In genomic region chr14:50321009-50321660, GRCh38 we compare ENCODE assay signal across 8 cellular contexts. TPM values are rescaled to one million over a fixed set of nuclear protein-coding genes. Genes with fewer than 3 reads are reported as not detected.
A peak's percentile ranks its signal among the peaks of the same experiment; 100 is the strongest.
DNase-seq lines count a peak whose midpoint lies in the region; ATAC-seq, FAIRE-seq and TF ChIP-seq lines count a peak whose summit lies in the region.

No MANE protein-coding gene starts in this region.

- no peak for TF ChIP-seq POLR2A in HepG2 (IDR thresholded peaks at IDR 0.05; ENCODE audit: insufficient read depth in 1 of 2, low read depth in 2 of 2, low read length in 2 of 2)

- H3K4me1 Mint-ChIP-seq in WTC11: 0 out of 2 replicates have a peak, but pooled peaks cover 3% of the 10 kb centered on the region

- peak; percentile 94 for DNase-seq in Ammon's horn (ENCODE audit: low spot score)
- DNase-seq in NCI-H2196 treated with DMSO at 0.1 percent for 48 hours (lab: John Stamatoyannopoulos, UW; ENCODE audit: unreplicated experiment): peak; percentile 74
- DNase-seq in WTC11 (ENCODE audit: low spot score): peak; percentile 47
- peak; percentile 89 for DNase-seq in cerebellar cortex (ENCODE audit: low spot score)
- peak; percentile 68 for DNase-seq in HepG2 (ENCODE audit: low spot score)
- peak; percentile 16 to 73 for DNase-seq in stimulated activated CD4-positive, alpha-beta T cell treated with anti-CD3 and anti-CD28 coated beads, Interleukin-4, amount 100 ng/mL, for 4 hours

- peak; percentile 34; the same call in 1 of the 2 replicates for TF ChIP-seq RAD21 in HepG2 (CRISPR knock-in tag; IDR thresholded peaks at IDR 0.05)

- 22% methylated on average over 9 of the region's 9 CpGs for WGBS in HepG2 (ENCODE audit: low lambda C conversion rate)

- peaks cover 10% of the 10 kb centered on the region for H3K4me1 ChIP-seq in HepG2 (ENCODE audit: insufficient read depth, low read length)

- POLR2A ChIA-PET in WTC11 (lab: Charles Lee) (no interaction called here), HepG2 (lab: Yijun Ruan, JAX) (interaction anchor here (0.6 to 2.2 kb wide), 5 partner anchors 9 to 207 kb away, joined by 3 to 19 read pairs (median 3); partner anchors contain the start of genes CDKL1, DMAC2L and L2HGDH)

- H3K36me3 ChIP-seq in HepG2 (replicated peaks in 1 of 2; ENCODE audit: control insufficient read depth in 1 of 2, insufficient read depth in 2 of 2, low read length in 2 of 2): peaks cover 1 to 22% of the 10 kb centered on the region in 2 experiments; a peak in 3 of 5 replicates

- no peak overlapping the region for H3K27ac Mint-ChIP-seq in WTC11

- in situ Hi-C loops in HepG2 (cut with HindIII; ENCODE audit: extremely low pct_ligation_motif_present, low pct_unique_long_range_greater_than_20kb): loop anchor here (5.0 kb wide), 1 partner anchor 206 kb away; no protein-coding TSS in a partner anchor

- no peak overlapping the region for H3K4me3 Mint-ChIP-seq in WTC11

- FAIRE-seq in HepG2 (lab: Jason Lieb, UNC): peak; percentile 98

- H3K4me3 ChIP-seq in HepG2 (replicated peaks in 1 of 3; ENCODE audit: insufficient read depth in 1 of 3, low read depth in 2 of 3, low read length in 3 of 3): no peak overlapping the region

- TF ChIP-seq CTCF in WTC11 (IDR thresholded peaks at IDR 0.05) (peak; percentile 41), HepG2 (CRISPR knock-in tag; IDR thresholded peaks at IDR 0.05) (peak; percentile 89)

- H2AFZ ChIP-seq in HepG2 (ENCODE audit: low read length): no peak overlapping the region

- no peaks in the 10 kb centered on the region for H3K9me3 ChIP-seq in HepG2 (ENCODE audit: low read length)

- no peaks in the 10 kb centered on the region for H3K27me3 Mint-ChIP-seq in WTC11 (ENCODE audit: low read depth)

- ATAC-seq in GM18873 (IDR thresholded peaks at IDR 0.05; ENCODE audit: low FRiP score, unreplicated experiment) (peak; percentile 84), HG03135 (IDR thresholded peaks at IDR 0.05; ENCODE audit: unreplicated experiment) (peak; percentile 83), WTC11 (peak; percentile 98), HepG2 (peak; percentile 96)

- CTCF ChIA-PET in WTC11 (lab: Charles Lee): interaction anchor here (0.6 to 2.5 kb wide), 37 partner anchors 8 to 562 kb away, joined by 3 to 24 read pairs (median 3); partner anchors contain the start of genes DMAC2L, L2HGDH and MAP4K5
- CTCF ChIA-PET in HepG2 (lab: Yijun Ruan, JAX; ENCODE audit: low intra/inter-chr PET ratio, low total read pairs): interaction anchor here (1.1 to 2.2 kb wide), 2 partner anchors 211 to 457 kb away, joined by 3 to 44 read pairs; partner anchors contain the start of gene MAP4K5

- BruUV-seq in HepG2 (replicated peaks; lab: Mats Ljungman, UMichigan): no TSS peak

- H3K9ac ChIP-seq in HepG2 (ENCODE audit: insufficient read depth, low read depth, low read length): no peak overlapping the region

- no peak overlapping the region for H3K27ac ChIP-seq in HepG2 (ENCODE audit: extremely low read length, insufficient read depth, low read length)

- intact Hi-C loops in HepG2 (cut with micrococcal nuclease; ENCODE audit: unreplicated experiment): loop anchor here (1.0 to 5.0 kb wide), 2 partner anchors 76 to 211 kb away; partner anchors contain the start of genes CDKL1 and MAP4K5

- 0 out of 2 replicates have a peak, but pooled peaks cover 5% of the 10 kb centered on the region for H4K20me1 ChIP-seq in HepG2 (ENCODE audit: insufficient read depth, low read length)

- H3K9me3 Mint-ChIP-seq in WTC11: peaks cover 2% of the 10 kb centered on the region

- peak overlapping the region; percentile 11 for H3K4me2 ChIP-seq in HepG2 (ENCODE audit: low read depth, low read length)

- H3K27me3 ChIP-seq in HepG2 (ENCODE audit: control insufficient read depth in 1 of 2, insufficient read depth in 2 of 2, low read length in 2 of 2): no peaks in the 10 kb centered on the region

- peaks cover 16% of the 10 kb centered on the region for H3K36me3 Mint-ChIP-seq in WTC11

- peaks cover 18% of the 10 kb centered on the region for H3K79me2 ChIP-seq in HepG2 (ENCODE audit: insufficient read depth, low read length)

- no peak for TF ChIP-seq EP300 in HepG2 (IDR thresholded peaks at IDR 0.05; ENCODE audit: low read depth in 2 of 2, low read length in 2 of 2)
- TF ChIP-seq EP300 in HepG2 (CRISPR knock-in tag; IDR thresholded peaks at IDR 0.05; ENCODE audit: borderline replicate concordance): no peak

TF ChIP-seq in WTC11, 78 proteins besides CTCF, POLR2A, EP300 and RAD21 (continues in another document):
- no peak for TF ChIP-seq ZNF317 (CRISPR knock-in tag; IDR thresholded peaks at IDR 0.05; ENCODE audit: borderline replicate concordance, low read depth)
- TF ChIP-seq E2F4 (CRISPR knock-in tag; IDR thresholded peaks at IDR 0.05; ENCODE audit: borderline replicate concordance, low read depth): no peak
- no peak for TF ChIP-seq NFATC4 (CRISPR knock-in tag; IDR thresholded peaks at IDR 0.05)

TF ChIP-seq in HepG2, 621 proteins besides CTCF, POLR2A, EP300 and RAD21 (continues in another document):
- TF ChIP-seq SAP130 (CRISPR knock-in tag; IDR thresholded peaks at IDR 0.05; ENCODE audit: low read depth): peak; percentile 44
- peak; percentile 37; the same call in 1 of the 2 replicates for TF ChIP-seq KMT2A (CRISPR knock-in tag; IDR thresholded peaks at IDR 0.05)
- no peak for TF ChIP-seq PTBP1 (IDR thresholded peaks at IDR 0.05; ENCODE audit: low read depth, low read length, poor library complexity, severe bottlenecking)
- TF ChIP-seq ZFP41 (CRISPR knock-in tag; IDR thresholded peaks at IDR 0.05; ENCODE audit: borderline replicate concordance): no peak
- TF ChIP-seq KDM4B (CRISPR knock-in tag; IDR thresholded peaks at IDR 0.05): peak; percentile 15; the same call in 1 of the 2 replicates
- no peak for TF ChIP-seq ZNF775 (CRISPR knock-in tag; IDR thresholded peaks at IDR 0.05; ENCODE audit: borderline replicate concordance)
- no peak for TF ChIP-seq ATF1 (CRISPR knock-in tag; IDR thresholded peaks at IDR 0.05)

RNA-seq across cellular contexts. Expression of gene DMAC2L, which starts 9.0 kb away (rescaled TPM):
- total RNA-seq in WTC11 (2021) (14.0 to 17.7 TPM (median 16.4 TPM) in 3 replicates), HepG2 (2016; rRNA removed; fragmentation: Illumina TruSeq; extraction: Trizol) (19.4 and 27.4 TPM in 2 replicates)
- 10.3 and 11.7 TPM in 2 replicates for total RNA-seq in HepG2 (2016; cell fraction: cytosol; rRNA removed; fragmentation: Illumina TruSeq; extraction: Trizol; ENCODE audit: low read depth)
- total RNA-seq in HepG2 (2016; cell fraction: insoluble cytoplasmic fraction; rRNA removed; fragmentation: Illumina TruSeq; extraction: Trizol): 23.4 and 25.5 TPM in 2 replicates
- 16.0 and 17.6 TPM in 2 replicates for total RNA-seq in HepG2 (2016; cell fraction: membrane; rRNA removed; fragmentation: Illumina TruSeq; extraction: Trizol)
- total RNA-seq in HepG2 (2016; cell fraction: nucleus; rRNA removed; fragmentation: Illumina TruSeq; extraction: Trizol): 13.5 and 14.7 TPM in 2 replicates
- 14.6 and 23.2 TPM in 2 replicates for polyA plus RNA-seq in HepG2 (2011; rRNA removed)
- polyA plus RNA-seq in HepG2 (2011; cell fraction: cytosol; rRNA removed): 21.5 and 25.4 TPM in 2 replicates
- 10.4 and 12.7 TPM in 2 replicates for polyA plus RNA-seq in HepG2 (2011; cell fraction: nucleus; rRNA removed)
- 13.8 and 15.5 TPM in 2 replicates for polyA plus RNA-seq in HepG2 (2012)
- polyA plus RNA-seq in HepG2 (2016; cell fraction: cytosol; fragmentation: Illumina TruSeq; extraction: Trizol; ENCODE audit: low read depth): 14.1 and 16.6 TPM in 2 replicates
- polyA plus RNA-seq in HepG2 (2016; cell fraction: insoluble cytoplasmic fraction; fragmentation: Illumina TruSeq; extraction: Trizol; ENCODE audit: low read depth): 30.2 and 31.0 TPM in 2 replicates
- 14.7 and 20.0 TPM in 2 replicates for polyA plus RNA-seq in HepG2 (2016; cell fraction: membrane; fragmentation: Illumina TruSeq; extraction: Trizol; ENCODE audit: low read depth)
- 15.0 and 25.9 TPM in 2 replicates for polyA plus RNA-seq in HepG2 (2016; cell fraction: nucleus; fragmentation: Illumina TruSeq; extraction: Trizol; ENCODE audit: insufficient read depth, low read depth)
- polyA minus RNA-seq in HepG2 (2011; rRNA and poly(A)+ RNA removed; ENCODE audit: low replicate concordance): 13.6 and 16.5 TPM in 2 replicates
- polyA minus RNA-seq in HepG2 (2011; cell fraction: cytosol; rRNA and poly(A)+ RNA removed): 8.0 and 8.6 TPM in 2 replicates
- 20.9 and 26.0 TPM in 2 replicates for polyA minus RNA-seq in HepG2 (2011; cell fraction: nucleus; rRNA and poly(A)+ RNA removed)

RNA-seq across cellular contexts. Expression of gene L2HGDH, which starts 9.1 kb away (rescaled TPM):
- 23.9 to 26.7 TPM (median 24.0 TPM) in 3 replicates for total RNA-seq in WTC11 (2021)
- total RNA-seq in HepG2 (2016; rRNA removed; fragmentation: Illumina TruSeq; extraction: Trizol): 5.0 and 7.4 TPM in 2 replicates
- 10.4 and 10.5 TPM in 2 replicates for total RNA-seq in HepG2 (2016; cell fraction: cytosol; rRNA removed; fragmentation: Illumina TruSeq; extraction: Trizol; ENCODE audit: low read depth)
- total RNA-seq in HepG2 (2016; cell fraction: insoluble cytoplasmic fraction; rRNA removed; fragmentation: Illumina TruSeq; extraction: Trizol): 4.9 and 8.4 TPM in 2 replicates
- 6.0 and 6.4 TPM in 2 replicates for total RNA-seq in HepG2 (2016; cell fraction: membrane; rRNA removed; fragmentation: Illumina TruSeq; extraction: Trizol)
- 3.4 and 4.9 TPM in 2 replicates for total RNA-seq in HepG2 (2016; cell fraction: nucleus; rRNA removed; fragmentation: Illumina TruSeq; extraction: Trizol)
- 2.3 and 3.3 TPM in 2 replicates for polyA plus RNA-seq in HepG2 (2011; rRNA removed)
- 2.1 and 2.6 TPM in 2 replicates for polyA plus RNA-seq in HepG2 (2011; cell fraction: cytosol; rRNA removed)
- 1.1 and 1.7 TPM in 2 replicates for polyA plus RNA-seq in HepG2 (2011; cell fraction: nucleus; rRNA removed)
- 2.5 and 3.4 TPM in 2 replicates for polyA plus RNA-seq in HepG2 (2012)
- polyA plus RNA-seq in HepG2 (2016; cell fraction: cytosol; fragmentation: Illumina TruSeq; extraction: Trizol; ENCODE audit: low read depth): 0.43 and 0.51 TPM in 2 replicates
- polyA plus RNA-seq in HepG2 (2016; cell fraction: insoluble cytoplasmic fraction; fragmentation: Illumina TruSeq; extraction: Trizol; ENCODE audit: low read depth): 5.4 and 6.1 TPM in 2 replicates
- 0.57 and 0.84 TPM in 2 replicates for polyA plus RNA-seq in HepG2 (2016; cell fraction: membrane; fragmentation: Illumina TruSeq; extraction: Trizol; ENCODE audit: low read depth)
- polyA plus RNA-seq in HepG2 (2016; cell fraction: nucleus; fragmentation: Illumina TruSeq; extraction: Trizol; ENCODE audit: insufficient read depth, low read depth): 4.3 and 5.0 TPM in 2 replicates
- 5.1 and 6.6 TPM in 2 replicates for polyA minus RNA-seq in HepG2 (2011; rRNA and poly(A)+ RNA removed; ENCODE audit: low replicate concordance)
- polyA minus RNA-seq in HepG2 (2011; cell fraction: cytosol; rRNA and poly(A)+ RNA removed): 2.2 and 2.7 TPM in 2 replicates
- 4.2 and 7.2 TPM in 2 replicates for polyA minus RNA-seq in HepG2 (2011; cell fraction: nucleus; rRNA and poly(A)+ RNA removed)
